ENCODE assay signal across 19 cellular contexts in genomic region chr9:2634818-2635217, GRCh38. TPM values are rescaled to one million over a fixed set of nuclear protein-coding genes. Genes with fewer than 3 reads are reported as not detected.
DNase-seq lines count a peak whose midpoint lies in the region; ATAC-seq and TF ChIP-seq lines count a peak whose summit lies in the region.
"Had no signal": no experiment of that assay in that cellular context is flagged by ENCODE, and none has a peak within 500 bp of the region (broad histone marks: within the 10 kb centered on the region; RNA-seq: fewer than 3 reads in every experiment).

No MANE protein-coding gene starts in this region.

- no peaks in the 10 kb centered on the region for H3K9me3 ChIP-seq in neural cell (ENCODE audit: low read length)
- H3K9me3 ChIP-seq in naive thymus-derived CD4-positive, alpha-beta T cell (ENCODE audit: control insufficient read depth in 2 of 3, low read length in 3 of 3), result no peaks in the 10 kb centered on the region

- TF ChIP-seq RAD21 in neural cell (conservative IDR thresholded peaks at IDR 0.05), result no peak

- H3K4me1 ChIP-seq in naive thymus-derived CD4-positive, alpha-beta T cell (ENCODE audit: control insufficient read depth in 2 of 2, insufficient read depth in 2 of 2, low read length in 2 of 2), result no peaks in the 10 kb centered on the region

- POLR2A ChIA-PET in naive thymus-derived CD4-positive, alpha-beta T cell (lab: Charles Lee), result no interaction called here

- H3K36me3 ChIP-seq in H7 (replicated peaks; ENCODE audit: control insufficient read depth, insufficient read depth, low read length), result peaks cover 5% of the 10 kb centered on the region
- peaks cover 7% of the 10 kb centered on the region for H3K36me3 ChIP-seq in neural cell (ENCODE audit: insufficient read depth, low read length)
- no peaks in the 10 kb centered on the region for H3K36me3 ChIP-seq in naive thymus-derived CD4-positive, alpha-beta T cell (ENCODE audit: control insufficient read depth in 2 of 3, insufficient read depth in 3 of 3, low read length in 3 of 3)

- H3K4me3 Mint-ChIP-seq in naive thymus-derived CD4-positive, alpha-beta T cell, result peak overlapping the region in 1 of 10 donors; percentile 49
- H3K4me3 Mint-ChIP-seq: CD4-positive, CD25-positive, alpha-beta regulatory T cell; HFFc6 had no signal

- intact Hi-C loops in dorsolateral prefrontal cortex (cut with DNase I), result no loop called here
- intact Hi-C loops in naive thymus-derived CD4-positive, alpha-beta T cell (cut with micrococcal nuclease), result no loop called here

- DNase-seq in H7, result peak; percentile 19
- DNase-seq in NCI-H82 (lab: John Stamatoyannopoulos, UW), result peak; percentile 84
- DNase-seq in dorsolateral prefrontal cortex, result no peak
- no peak for DNase-seq in naive thymus-derived CD4-positive, alpha-beta T cell
- DNase-seq in OCI-M2 (lab: John Stamatoyannopoulos, UW; ENCODE audit: unreplicated experiment), result no peak
- DNase-seq in activated CD4-positive, alpha-beta T cell treated with anti-CD3 and anti-CD28 coated beads, Interleukin-2, amount 50 U/mL, for 1 hour, result no peak
- DNase-seq: ACHN; CD4-positive, CD25-positive, alpha-beta regulatory T cell; DMS79 treated with DMSO at 0.1 percent for 48 hours; GM23248; HFFc6; NCI-H1092; NCI-H1694; NCI-H748 treated with DMSO at 0.1 percent for 48 hours; SHP77 treated with DMSO at 0.1 percent for 48 hours had no signal

- peaks cover 3 to 14% (median 10%) of the 10 kb centered on the region in 5 donors for H3K27me3 Mint-ChIP-seq in naive thymus-derived CD4-positive, alpha-beta T cell

- peak overlapping the region; percentile 4 for H3K4me2 ChIP-seq in neural cell (ENCODE audit: low read length)

- ATAC-seq in naive thymus-derived CD4-positive, alpha-beta T cell, result no peak
- ATAC-seq in GM19395 (IDR thresholded peaks at IDR 0.05; ENCODE audit: unreplicated experiment), result no peak
- ATAC-seq: K562 had no signal

- peaks cover 0 to 16% (median 0%) of the 10 kb centered on the region in 7 donors for H3K4me1 Mint-ChIP-seq in naive thymus-derived CD4-positive, alpha-beta T cell
- H3K4me1 Mint-ChIP-seq: CD4-positive, CD25-positive, alpha-beta regulatory T cell had no signal

- H2AFZ ChIP-seq in neural cell (ENCODE audit: low read depth, low read length), result no peak overlapping the region
- H2AFZ ChIP-seq: GM23248 had no signal

- H4K20me1 ChIP-seq in neural cell (ENCODE audit: insufficient read depth), result no peaks in the 10 kb centered on the region

- peaks cover 0 to 4% (median 0%) of the 10 kb centered on the region in 11 donors for H3K9me3 Mint-ChIP-seq in naive thymus-derived CD4-positive, alpha-beta T cell
- H3K9me3 Mint-ChIP-seq: HFFc6 had no signal

- H3K36me3 Mint-ChIP-seq in naive thymus-derived CD4-positive, alpha-beta T cell, result peaks cover 0 to 19% (median 0%) of the 10 kb centered on the region in 5 donors

- CTCF ChIA-PET in naive thymus-derived CD4-positive, alpha-beta T cell (lab: Charles Lee), result no interaction called here

- H3K9ac ChIP-seq in neural cell (ENCODE audit: low read length), result peak overlapping the region; percentile 28
- H3K9ac ChIP-seq: GM23248 had no signal

- TF ChIP-seq CTCF in dorsolateral prefrontal cortex (IDR thresholded peaks at IDR 0.05 in 54 of 56, conservative IDR thresholded peaks at IDR 0.05 in 2 of 56; ENCODE audit: low read depth in 1 of 56, partially characterized antibody in 56 of 56) (peak in 8 of 56 donors; percentile 2 to 32 (median 20)), neural cell (IDR thresholded peaks at IDR 0.05; ENCODE audit: poor library complexity, severe bottlenecking) (no peak)

- H3K27me3 ChIP-seq in H7 (ENCODE audit: control insufficient read depth, insufficient read depth, low read length), result no peaks in the 10 kb centered on the region
- no peaks in the 10 kb centered on the region for H3K27me3 ChIP-seq in dorsolateral prefrontal cortex
- no peaks in the 10 kb centered on the region for H3K27me3 ChIP-seq in neural cell (ENCODE audit: insufficient read depth, low read depth, low read length)
- no peaks in the 10 kb centered on the region for H3K27me3 ChIP-seq in naive thymus-derived CD4-positive, alpha-beta T cell (ENCODE audit: control insufficient read depth in 2 of 2, insufficient read depth in 2 of 2, low read length in 2 of 2)

- H3K27ac Mint-ChIP-seq in naive thymus-derived CD4-positive, alpha-beta T cell, result no peak overlapping the region
- H3K27ac Mint-ChIP-seq: CD4-positive, CD25-positive, alpha-beta regulatory T cell; HFFc6 had no signal

- H3K79me2 ChIP-seq in neural cell (replicated peaks; ENCODE audit: insufficient read depth, low read length), result peaks cover 16% of the 10 kb centered on the region

- peak overlapping the region; percentile 67 to 97 (median 91) for H3K27ac ChIP-seq in dorsolateral prefrontal cortex
- peak overlapping the region; percentile 80 for H3K27ac ChIP-seq in neural cell (ENCODE audit: low read length)
- H3K27ac ChIP-seq in naive thymus-derived CD4-positive, alpha-beta T cell (ENCODE audit: low read depth, low read length), result no peak overlapping the region
- H3K27ac ChIP-seq: GM23248, HL-60 had no signal

- TF ChIP-seq EP300 in neural cell (conservative IDR thresholded peaks at IDR 0.05; ENCODE audit: poor library complexity, severe bottlenecking), result no peak

- H3K4me3 ChIP-seq in H7 (ENCODE audit: insufficient read depth, low read depth, low read length) (no peak overlapping the region), dorsolateral prefrontal cortex (peak overlapping the region in 28 of 59 donors; percentile 2 to 58 (median 34)), neural cell (ENCODE audit: low read length) (peak overlapping the region; percentile 42)
- H3K4me3 ChIP-seq in naive thymus-derived CD4-positive, alpha-beta T cell (ENCODE audit: low read length), result no peak overlapping the region
- H3K4me3 ChIP-seq: GM23248, K562 had no signal

- no peaks in the 10 kb centered on the region for H3F3A ChIP-seq in neural cell (ENCODE audit: insufficient read depth, low read length, poor library complexity, severe bottlenecking)

- no peaks in the 10 kb centered on the region for H3K9me2 ChIP-seq in neural cell (ENCODE audit: insufficient read depth, low read length)

TF ChIP-seq in neural cell, 6 proteins besides CTCF, POLR2A, EP300 and RAD21:
- TF ChIP-seq, protein P1, sequence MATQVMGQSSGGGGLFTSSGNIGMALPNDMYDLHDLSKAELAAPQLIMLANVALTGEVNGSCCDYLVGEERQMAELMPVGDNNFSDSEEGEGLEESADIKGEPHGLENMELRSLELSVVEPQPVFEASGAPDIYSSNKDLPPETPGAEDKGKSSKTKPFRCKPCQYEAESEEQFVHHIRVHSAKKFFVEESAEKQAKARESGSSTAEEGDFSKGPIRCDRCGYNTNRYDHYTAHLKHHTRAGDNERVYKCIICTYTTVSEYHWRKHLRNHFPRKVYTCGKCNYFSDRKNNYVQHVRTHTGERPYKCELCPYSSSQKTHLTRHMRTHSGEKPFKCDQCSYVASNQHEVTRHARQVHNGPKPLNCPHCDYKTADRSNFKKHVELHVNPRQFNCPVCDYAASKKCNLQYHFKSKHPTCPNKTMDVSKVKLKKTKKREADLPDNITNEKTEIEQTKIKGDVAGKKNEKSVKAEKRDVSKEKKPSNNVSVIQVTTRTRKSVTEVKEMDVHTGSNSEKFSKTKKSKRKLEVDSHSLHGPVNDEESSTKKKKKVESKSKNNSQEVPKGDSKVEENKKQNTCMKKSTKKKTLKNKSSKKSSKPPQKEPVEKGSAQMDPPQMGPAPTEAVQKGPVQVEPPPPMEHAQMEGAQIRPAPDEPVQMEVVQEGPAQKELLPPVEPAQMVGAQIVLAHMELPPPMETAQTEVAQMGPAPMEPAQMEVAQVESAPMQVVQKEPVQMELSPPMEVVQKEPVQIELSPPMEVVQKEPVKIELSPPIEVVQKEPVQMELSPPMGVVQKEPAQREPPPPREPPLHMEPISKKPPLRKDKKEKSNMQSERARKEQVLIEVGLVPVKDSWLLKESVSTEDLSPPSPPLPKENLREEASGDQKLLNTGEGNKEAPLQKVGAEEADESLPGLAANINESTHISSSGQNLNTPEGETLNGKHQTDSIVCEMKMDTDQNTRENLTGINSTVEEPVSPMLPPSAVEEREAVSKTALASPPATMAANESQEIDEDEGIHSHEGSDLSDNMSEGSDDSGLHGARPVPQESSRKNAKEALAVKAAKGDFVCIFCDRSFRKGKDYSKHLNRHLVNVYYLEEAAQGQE (IDR thresholded peaks at IDR 0.05; ENCODE audit: borderline replicate concordance), result no peak
- TF ChIP-seq MXI1 (conservative IDR thresholded peaks at IDR 0.05; ENCODE audit: poor library complexity, severe bottlenecking) (no peak), EZH2 (IDR thresholded peaks at IDR 0.05; ENCODE audit: borderline replicate concordance, insufficient read depth, low read length, poor library complexity, severe bottlenecking) (no peak), SMC3 (conservative IDR thresholded peaks at IDR 0.05; ENCODE audit: poor library complexity) (no peak), TAF1 (IDR thresholded peaks at IDR 0.05; ENCODE audit: low read depth) (no peak), POLR2AphosphoS5 (IDR thresholded peaks at IDR 0.05) (no peak)

RNA-seq across cellular contexts. Expression of gene VLDLR, which starts 13.2 kb away (rescaled TPM):
- 13.5 and 21.7 TPM in 2 replicates for total RNA-seq in H7 (2014; rRNA removed; shearing (Covaris generic))
- 10 to 100 TPM in 119 of 120 experiments, 1 to 10 TPM in 1; 4.7 to 39.6 (median 23.5) TPM for total RNA-seq in dorsolateral prefrontal cortex
- 62.4 and 62.7 TPM in 2 replicates for polyA plus RNA-seq in neural cell
- polyA minus RNA-seq in neural cell, result 88.4 and 96.4 TPM in 2 replicates
- 1 to 10 TPM in 1 of 5 experiments, under 1 TPM in 1, not detected in 3; 0.07 to 8.1 TPM for total RNA-seq in naive thymus-derived CD4-positive, alpha-beta T cell
- polyA plus RNA-seq in naive thymus-derived CD4-positive, alpha-beta T cell, result not detected
- total RNA-seq: CD4-positive, CD25-positive, alpha-beta regulatory T cell had no signal
- polyA plus RNA-seq: CD4-positive, CD25-positive, alpha-beta regulatory T cell had no signal

Comparison
In these comparisons a context has a peak if more than half of its experiments do, and no peak if none do; other contexts are left out.
1. DNase-seq: peak in H7 (single experiment) and NCI-H82 (single experiment); none in dorsolateral prefrontal cortex (0 of 10), naive thymus-derived CD4-positive, alpha-beta T cell (0 of 9), OCI-M2 (single experiment) and activated CD4-positive, alpha-beta T cell treated with anti-CD3 and anti-CD28 coated beads, Interleukin-2, amount 50 U/mL, for 1 hour (single experiment).